In the genomic region with DNA sequence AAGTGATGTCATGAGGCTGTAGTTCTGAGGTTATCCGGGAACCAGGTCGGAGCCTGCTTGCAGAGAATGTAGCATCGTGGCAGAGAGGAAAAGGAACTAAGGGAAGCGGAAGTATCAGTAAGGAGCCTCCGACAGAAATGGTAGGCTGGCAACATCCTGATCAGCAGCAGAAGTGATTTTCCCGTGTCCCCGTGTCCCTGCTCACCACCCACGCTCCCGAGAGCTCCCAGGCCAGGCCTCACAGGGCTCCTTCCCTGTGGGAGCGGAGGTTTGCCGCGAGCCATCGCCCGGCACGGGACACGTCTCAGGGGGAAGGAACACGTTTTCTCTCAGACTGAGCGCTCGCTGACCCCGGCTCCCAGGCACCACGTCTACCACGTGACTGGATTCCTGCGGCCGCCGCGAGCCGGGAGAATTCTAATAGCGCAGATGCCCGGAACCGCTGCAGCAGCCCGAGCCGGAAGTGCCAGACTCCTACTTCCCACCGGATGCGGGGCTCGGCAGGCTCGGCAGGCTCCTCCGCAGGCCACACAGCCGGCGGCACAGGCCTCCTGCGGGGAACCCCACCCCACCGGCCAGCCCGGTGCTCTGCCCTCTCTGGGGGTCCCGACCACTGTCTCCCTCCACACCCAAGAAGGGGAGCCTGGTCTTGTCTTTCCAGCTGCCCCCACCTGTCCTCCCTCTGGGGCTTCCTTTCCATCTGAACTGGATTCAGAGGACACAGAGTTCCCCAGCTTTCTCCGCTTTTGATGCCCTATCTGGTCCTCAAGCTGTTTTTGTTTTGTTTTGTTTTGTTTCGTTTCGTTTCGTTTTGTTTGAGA, we compare ENCODE assay signal across 8 cellular contexts.
DNase-seq lines count a peak whose midpoint lies in the region; ATAC-seq and TF ChIP-seq lines count a peak whose summit lies in the region.

No MANE protein-coding gene starts in this region.

- H4K20me1 ChIP-seq in osteoblast (ENCODE audit: insufficient read depth, low read length) = no peaks in the 10 kb centered on the region

- TF ChIP-seq POLR2A in gastroesophageal sphincter (IDR thresholded peaks at IDR 0.05) = no peak

- ATAC-seq in gastroesophageal sphincter (peak; percentile 97), HG03139 (IDR thresholded peaks at IDR 0.05; ENCODE audit: unreplicated experiment) (no peak)

- peaks cover 12% of the 10 kb centered on the region for H3K4me1 Mint-ChIP-seq in type B pancreatic cell (ENCODE audit: unreplicated experiment)

- TF ChIP-seq EP300 in gastroesophageal sphincter (IDR thresholded peaks at IDR 0.05) = no peak

- H3K9me3 Mint-ChIP-seq in type B pancreatic cell = no peaks in the 10 kb centered on the region

- peak overlapping the region; percentile 74 for H3K27ac Mint-ChIP-seq in type B pancreatic cell

- TF ChIP-seq CTCF in gastroesophageal sphincter (IDR thresholded peaks at IDR 0.05) = peak in 2 of 4 experiments; percentile 6 to 8
- no peak for TF ChIP-seq CTCF in osteoblast (IDR thresholded peaks at IDR 0.05; ENCODE audit: extremely low read depth, low read depth, low read length)
- TF ChIP-seq CTCF in type B pancreatic cell (conservative IDR thresholded peaks at IDR 0.05) = no peak

- H3K27ac ChIP-seq in KOPT-K1 (ENCODE audit: low read depth, low read length, poor library complexity, severe bottlenecking) = peak overlapping the region; percentile 20
- H3K27ac ChIP-seq in gastroesophageal sphincter = peak overlapping the region in 3 of 4 donors; percentile 67 to 81 (median 77)
- H3K27ac ChIP-seq in osteoblast (ENCODE audit: low read depth, low read length) = peak overlapping the region; percentile 96

- H3K36me3 Mint-ChIP-seq in type B pancreatic cell = no peaks in the 10 kb centered on the region

- H3K9me3 ChIP-seq in KOPT-K1 (ENCODE audit: insufficient read depth, low read length, poor library complexity, severe bottlenecking) (peaks cover 25% of the 10 kb centered on the region), gastroesophageal sphincter (no peaks in the 10 kb centered on the region), osteoblast (ENCODE audit: low read depth, low read length) (no peaks in the 10 kb centered on the region)

- H3K27me3 ChIP-seq in gastroesophageal sphincter (no peaks in the 10 kb centered on the region), osteoblast (ENCODE audit: insufficient read depth, low read length) (no peaks in the 10 kb centered on the region)

- H3K4me3 ChIP-seq in gastroesophageal sphincter = peak overlapping the region; percentile 36 to 54
- H3K4me3 ChIP-seq in osteoblast (ENCODE audit: insufficient read depth, low read length) = peak overlapping the region; percentile 72

- H3K4me1 ChIP-seq in gastroesophageal sphincter = peaks cover 0 to 15% (median 3%) of the 10 kb centered on the region in 3 donors
- H3K4me1 ChIP-seq in osteoblast (ENCODE audit: insufficient read depth, low read length) = peaks cover 16% of the 10 kb centered on the region

- H3K4me3 Mint-ChIP-seq in type B pancreatic cell = peak overlapping the region; percentile 84

- H3K79me2 ChIP-seq in osteoblast (ENCODE audit: insufficient read depth, low read length) = no peaks in the 10 kb centered on the region

- peak overlapping the region; percentile 90 for H2AFZ ChIP-seq in osteoblast (ENCODE audit: low read length)

- 14% methylated on average over 29 of the region's 47 CpGs; no CpG with 5 or more reads in 1 of the 2 donors for WGBS in gastroesophageal sphincter (ENCODE audit: low coverage in 1 of 2), 2 donors

- H3K36me3 ChIP-seq in KOPT-K1 (ENCODE audit: insufficient read depth, low read length) (no peaks in the 10 kb centered on the region), gastroesophageal sphincter (no peaks in the 10 kb centered on the region), osteoblast (ENCODE audit: insufficient read depth, low read length) (no peaks in the 10 kb centered on the region)

- H3K4me2 ChIP-seq in osteoblast (ENCODE audit: insufficient read depth, low read length) = peak overlapping the region; percentile 84

- peak; percentile 79 for DNase-seq in GM19238 (ENCODE audit: insufficient read length, low spot score)
- DNase-seq in activated effector memory CD4-positive, alpha-beta T cell treated with Interleukin-2 at 50 U/mL for 16 hours = peak; percentile 24
- peak; percentile 98 for DNase-seq in osteoblast (ENCODE audit: insufficient read length, low spot score, missing footprints)
- peak; percentile 86 for DNase-seq in type B pancreatic cell (ENCODE audit: extremely low spot score, unreplicated experiment)
- no peak for DNase-seq in NCI-H187 (lab: John Stamatoyannopoulos, UW)

- H3K27me3 Mint-ChIP-seq in type B pancreatic cell = peaks cover 24% of the 10 kb centered on the region

Comparison
In these comparisons a context has a peak if more than half of its experiments do, and no peak if none do; other contexts are left out.
1. DNase-seq: peak in GM19238 (single experiment), activated effector memory CD4-positive, alpha-beta T cell treated with Interleukin-2 at 50 U/mL for 16 hours (single experiment), osteoblast (single experiment) and type B pancreatic cell (single experiment); none in NCI-H187 (0 of 2).
2. H3K27ac ChIP-seq: peak in every context shown above with its lines; median percentile 96 in osteoblast; 77 in gastroesophageal sphincter; 20 in KOPT-K1.